ENCODE assay signal across 11 cellular contexts in genomic region chr14:32932921-32933622, GRCh38. TPM values are rescaled to one million over a fixed set of nuclear protein-coding genes. Genes with fewer than 3 reads are reported as not detected.
DNase-seq lines count a peak whose midpoint lies in the region; ATAC-seq, FAIRE-seq and TF ChIP-seq lines count a peak whose summit lies in the region.
"Had no signal": no experiment of that assay in that cellular context is flagged by ENCODE, and none has a peak within 500 bp of the region (broad histone marks: within the 10 kb centered on the region; RNA-seq: fewer than 3 reads in every experiment).

No MANE protein-coding gene starts in this region.

- H3K36me3 Mint-ChIP-seq in natural killer cell treated with Interleukin-12 subunit alpha and Interleukin-12 subunit beta and Interleukin-15 and Interleukin-18, amount 100 ng/mL, for 72 hours = no peaks in the 10 kb centered on the region
- no peaks in the 10 kb centered on the region for H3K36me3 Mint-ChIP-seq in activated CD4-positive, alpha-beta T cell treated with anti-CD3 and anti-CD28 coated beads, Interleukin-2, amount 10 ng/mL, durations not matched to agents 7 days and 5 days (ENCODE audit: low read depth)

- ATAC-seq in natural killer cell treated with Interleukin-12 subunit alpha and Interleukin-12 subunit beta and Interleukin-15 and Interleukin-18, amount 100 ng/mL, for 72 hours = no peak

- WGBS in sigmoid colon, 2 donors = 2% methylated on average over 57 of the region's 57 CpGs

- DNase-seq in GM13977 (ENCODE audit: low spot score) (peak; percentile 18), breast epithelium (ENCODE audit: low spot score in 2 of 2) (no peak), kidney (peak; percentile 75), sigmoid colon (peak; percentile 70), hepatic stellate cell (ENCODE audit: low spot score) (no peak), HTR-8/SVneo (ENCODE audit: insufficient read length, low spot score) (no peak)
- no peak for DNase-seq in natural killer cell treated with Interleukin-12 subunit alpha and Interleukin-12 subunit beta and Interleukin-15 and Interleukin-18, amount 100 ng/mL, for 72 hours (ENCODE audit: low spot score)
- no peak for DNase-seq in activated CD4-positive, alpha-beta T cell treated with anti-CD3 and anti-CD28 coated beads, Interleukin-2, amount 10 ng/mL, durations not matched to agents 7 days and 5 days
- DNase-seq: activated CD4-positive, alpha-beta T cell treated with anti-CD3 and anti-CD28 coated beads for 4 hours; NCI-H524 treated with DMSO at 0.1 percent for 48 hours had no signal

- H3K36me3 ChIP-seq in breast epithelium (no peaks in the 10 kb centered on the region), kidney (ENCODE audit: control insufficient read depth in 1 of 2, insufficient read depth in 2 of 2, low read length in 2 of 2) (no peaks in the 10 kb centered on the region), sigmoid colon (no peaks in the 10 kb centered on the region)

- no peak overlapping the region for H3K27ac Mint-ChIP-seq in natural killer cell treated with Interleukin-12 subunit alpha and Interleukin-12 subunit beta and Interleukin-15 and Interleukin-18, amount 100 ng/mL, for 72 hours
- no peak overlapping the region for H3K27ac Mint-ChIP-seq in activated CD4-positive, alpha-beta T cell treated with anti-CD3 and anti-CD28 coated beads, Interleukin-2, amount 10 ng/mL, durations not matched to agents 7 days and 5 days

- CTCF ChIA-PET in activated CD4-positive, alpha-beta T cell treated with anti-CD3 and anti-CD28 coated beads, Interleukin-2, amount 10 ng/mL, durations not matched to agents 7 days and 5 days (lab: Charles Lee) = no interaction called here

- in situ Hi-C loops in GM13977 (cut with MboI; ENCODE audit: low pct_unique_long_range_greater_than_20kb, low sequenced_read_pairs, unreplicated experiment) = no loop called here

- H3K9me3 Mint-ChIP-seq in natural killer cell treated with Interleukin-12 subunit alpha and Interleukin-12 subunit beta and Interleukin-15 and Interleukin-18, amount 100 ng/mL, for 72 hours = peaks cover 3% of the 10 kb centered on the region
- no peaks in the 10 kb centered on the region for H3K9me3 Mint-ChIP-seq in activated CD4-positive, alpha-beta T cell treated with anti-CD3 and anti-CD28 coated beads, Interleukin-2, amount 10 ng/mL, durations not matched to agents 7 days and 5 days

- no peak overlapping the region for H3K4me3 Mint-ChIP-seq in natural killer cell treated with Interleukin-12 subunit alpha and Interleukin-12 subunit beta and Interleukin-15 and Interleukin-18, amount 100 ng/mL, for 72 hours
- H3K4me3 Mint-ChIP-seq in activated CD4-positive, alpha-beta T cell treated with anti-CD3 and anti-CD28 coated beads, Interleukin-2, amount 10 ng/mL, durations not matched to agents 7 days and 5 days = no peak overlapping the region

- TF ChIP-seq CTCF in GM13977 (IDR thresholded peaks at IDR 0.05; ENCODE audit: extremely low read depth, insufficient read depth, missing control alignments) (no peak), breast epithelium (IDR thresholded peaks at IDR 0.05) (no peak), kidney (IDR thresholded peaks at IDR 0.05; ENCODE audit: borderline replicate concordance, extremely low read depth, insufficient read depth) (no peak), sigmoid colon (IDR thresholded peaks at IDR 0.05) (no peak)

- no peak for TF ChIP-seq POLR2A in breast epithelium (IDR thresholded peaks at IDR 0.05)
- no peak for TF ChIP-seq POLR2A in sigmoid colon (IDR thresholded peaks at IDR 0.05)

- no peaks in the 10 kb centered on the region for H3K9me3 ChIP-seq in breast epithelium
- H3K9me3 ChIP-seq in kidney (ENCODE audit: control insufficient read depth in 1 of 2, low read length in 2 of 2) = no peaks in the 10 kb centered on the region
- H3K9me3 ChIP-seq in sigmoid colon = no peaks in the 10 kb centered on the region

- H3K4me1 ChIP-seq in breast epithelium (peaks cover 0 to 2% of the 10 kb centered on the region in 2 donors), kidney (ENCODE audit: control insufficient read depth in 1 of 2, insufficient read depth in 1 of 2, low read depth in 1 of 2, low read length in 2 of 2) (peaks cover 0 to 16% of the 10 kb centered on the region in 2 donors), sigmoid colon (peaks cover 0 to 34% (median 18%) of the 10 kb centered on the region in 4 donors)

- H3K27ac ChIP-seq in breast epithelium (no peak overlapping the region), kidney (ENCODE audit: low read depth in 2 of 2, low read length in 2 of 2) (no peak overlapping the region), sigmoid colon (peak overlapping the region; percentile 17 to 68 (median 48))
- H3K27ac ChIP-seq: epithelial cell of prostate had no signal

- H3K27me3 Mint-ChIP-seq in natural killer cell treated with Interleukin-12 subunit alpha and Interleukin-12 subunit beta and Interleukin-15 and Interleukin-18, amount 100 ng/mL, for 72 hours = peaks cover 17 to 28% of the 10 kb centered on the region in 2 donors
- peaks cover 66% of the 10 kb centered on the region for H3K27me3 Mint-ChIP-seq in activated CD4-positive, alpha-beta T cell treated with anti-CD3 and anti-CD28 coated beads, Interleukin-2, amount 10 ng/mL, durations not matched to agents 7 days and 5 days

- H3K27me3 ChIP-seq in breast epithelium (peaks cover 0 to 12% of the 10 kb centered on the region in 2 donors), sigmoid colon (peaks cover 0 to 14% (median 0%) of the 10 kb centered on the region in 3 donors)

- H3K4me1 Mint-ChIP-seq in natural killer cell treated with Interleukin-12 subunit alpha and Interleukin-12 subunit beta and Interleukin-15 and Interleukin-18, amount 100 ng/mL, for 72 hours (ENCODE audit: low read depth in 2 of 2) = peaks cover 0 to under 1% of the 10 kb centered on the region in 2 donors
- peaks cover 6% of the 10 kb centered on the region for H3K4me1 Mint-ChIP-seq in activated CD4-positive, alpha-beta T cell treated with anti-CD3 and anti-CD28 coated beads, Interleukin-2, amount 10 ng/mL, durations not matched to agents 7 days and 5 days

- TF ChIP-seq EP300 in sigmoid colon (IDR thresholded peaks at IDR 0.05) = no peak

- POLR2A ChIA-PET in activated CD4-positive, alpha-beta T cell treated with anti-CD3 and anti-CD28 coated beads, Interleukin-2, amount 10 ng/mL, durations not matched to agents 7 days and 5 days (lab: Charles Lee) = no interaction called here

- FAIRE-seq in kidney (lab: Jason Lieb, UNC) (no peak), HTR-8/SVneo (lab: Jason Lieb, UNC) (no peak)

- peak overlapping the region; percentile 40 to 77 (median 57) for H3K4me3 ChIP-seq in breast epithelium
- peak overlapping the region; percentile 39 to 64 for H3K4me3 ChIP-seq in kidney (ENCODE audit: low read length in 2 of 2)
- H3K4me3 ChIP-seq in sigmoid colon = peak overlapping the region; percentile 49 to 70 (median 62)

- intact Hi-C loops in breast epithelium (cut with DNase I; ENCODE audit: low total_unique reads) = no loop called here
- intact Hi-C loops in kidney (cut with DNase I) = no loop called here
- intact Hi-C loops in sigmoid colon (cut with DNase I) = loop anchor here (5.0 kb wide), 1 partner anchor 356 kb away; no protein-coding TSS in a partner anchor

- no peak overlapping the region for H3K9ac ChIP-seq in kidney (ENCODE audit: low read length in 2 of 2)

RNA-seq across cellular contexts. Expression of gene NPAS3, which starts 5.6 kb away (rescaled TPM):
- total RNA-seq in breast epithelium (1 to 10 TPM in 2 of 3 donors, under 1 TPM in 1; 0.96 to 4.0 (median 2.0) TPM), kidney (5.0 TPM), sigmoid colon (1 to 10 TPM; 3.2 to 6.4 (median 4.6) TPM)
- polyA plus RNA-seq in kidney (ENCODE audit: insufficient read depth, low read depth, low replicate concordance) (0.82 TPM), sigmoid colon (under 1 TPM in 1 of 3 donors, not detected in 2; 0.36 TPM)
- not detected for total RNA-seq in natural killer cell treated with Interleukin-12 subunit alpha and Interleukin-12 subunit beta and Interleukin-15 and Interleukin-18, amount 100 ng/mL, for 72 hours
- total RNA-seq in activated CD4-positive, alpha-beta T cell treated with anti-CD3 and anti-CD28 coated beads, Interleukin-2, amount 10 ng/mL, durations not matched to agents 7 days and 5 days = not detected

Comparison
In these comparisons a context has a peak if more than half of its experiments do, and no peak if none do; other contexts are left out.
1. DNase-seq: peak in GM13977 (single experiment), kidney (single experiment) and sigmoid colon (single experiment); none in breast epithelium (0 of 2), natural killer cell treated with Interleukin-12 subunit alpha and Interleukin-12 subunit beta and Interleukin-15 and Interleukin-18, amount 100 ng/mL, for 72 hours (single experiment), hepatic stellate cell (single experiment), HTR-8/SVneo (single experiment) and activated CD4-positive, alpha-beta T cell treated with anti-CD3 and anti-CD28 coated beads, Interleukin-2, amount 10 ng/mL, durations not matched to agents 7 days and 5 days (single experiment).
2. H3K27ac ChIP-seq: peak in sigmoid colon (4 of 4); none in breast epithelium (0 of 2) and kidney (0 of 2).
3. Peak in every context shown above with its lines, with median percentiles within 50 percentile points of each other: H3K4me3 ChIP-seq.